ENCODE assay signal across 17 cellular contexts in the genomic region with DNA sequence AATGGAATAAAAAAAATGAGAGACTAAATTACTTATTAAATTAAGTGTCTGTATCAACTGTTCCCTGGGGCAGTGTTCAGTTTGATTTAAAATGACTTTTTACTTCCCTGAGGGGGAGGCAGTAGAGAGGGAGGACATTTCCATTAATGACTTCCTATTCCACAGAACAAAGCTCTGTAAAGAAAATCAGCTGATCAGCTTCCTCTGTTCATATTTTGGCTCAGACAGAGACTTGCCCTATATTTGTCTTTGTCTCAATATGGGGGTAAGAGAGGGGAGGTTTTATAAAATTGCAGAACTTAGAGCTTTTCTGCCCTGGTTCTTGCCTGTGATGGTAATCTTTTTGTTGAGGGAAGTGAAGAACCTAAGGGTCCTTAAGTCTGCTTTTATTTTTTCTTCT. TPM values are rescaled to one million over a fixed set of nuclear protein-coding genes. Genes with fewer than 3 reads are reported as not detected.
A peak's percentile ranks its signal among the peaks of the same experiment; 100 is the strongest.
DNase-seq lines count a peak whose midpoint lies in the region; ATAC-seq and TF ChIP-seq lines count a peak whose summit lies in the region.
"Had no signal": no experiment of that assay in that cellular context is flagged by ENCODE, and none has a peak within 500 bp of the region (broad histone marks: within the 10 kb centered on the region; RNA-seq: fewer than 3 reads in every experiment).

No MANE protein-coding gene starts in this region.

- no peak overlapping the region for H3K4me3 Mint-ChIP-seq in T-helper 1 cell treated with Interleukin-12 subunit alpha and Interleukin-12 subunit beta and Interleukin-4 antibody, amounts not matched to agents 30 μg/mL and 1 μg/mL, for 36 hours
- H3K4me3 Mint-ChIP-seq in T-helper 17 cell, result no peak overlapping the region
- no peak overlapping the region for H3K4me3 Mint-ChIP-seq in Caco-2 (ENCODE audit: unreplicated experiment)

- CTCF ChIA-PET in Caco-2 (lab: Charles Lee), result no interaction called here

- POLR2A ChIA-PET in Caco-2 (lab: Charles Lee), result no interaction called here

- H3K4me3 ChIP-seq in heart right ventricle (no peak overlapping the region), Caco-2 (ENCODE audit: low read depth, low read length) (no peak overlapping the region)
- H3K4me3 ChIP-seq: breast epithelium, thyroid gland had no signal

- ATAC-seq in T-helper 17 cell (no peak), heart right ventricle (peak in 7 of 8 donors; percentile 55 to 81 (median 70))
- ATAC-seq: PC-3 had no signal

- no peak for DNase-seq in T-helper 1 cell
- no peak for DNase-seq in T-helper 17 cell
- no peak for DNase-seq in heart right ventricle
- peak; percentile 23 for DNase-seq in putamen (ENCODE audit: low spot score)
- DNase-seq in GM19240 (ENCODE audit: insufficient read length, low spot score), result no peak
- DNase-seq in Caco-2, result no peak
- DNase-seq in cortex of kidney (lab: John Stamatoyannopoulos, UW), result no peak
- DNase-seq: activated CD4-positive, alpha-beta T cell treated with anti-CD3 and anti-CD28 coated beads for 48 hours; activated gamma-delta T cell; kidney glomerular epithelial cell; nucleus accumbens; PC-3; T-helper 2 cell; thyroid gland had no signal

- H3K27ac ChIP-seq in heart right ventricle, result peak overlapping the region in 2 of 10 donors; percentile 32 to 72
- H3K27ac ChIP-seq: breast epithelium, thyroid gland had no signal

- TF ChIP-seq CTCF in heart right ventricle (IDR thresholded peaks at IDR 0.05), result no peak
- no peak for TF ChIP-seq CTCF in Caco-2 (IDR thresholded peaks at IDR 0.05; ENCODE audit: insufficient read depth in 1 of 2, low read depth in 1 of 2, low read length in 1 of 2, severe bottlenecking in 1 of 2, unreplicated experiment in 1 of 2)

- H3K36me3 Mint-ChIP-seq in T-helper 1 cell treated with Interleukin-12 subunit alpha and Interleukin-12 subunit beta and Interleukin-4 antibody, amounts not matched to agents 30 μg/mL and 1 μg/mL, for 36 hours (ENCODE audit: low read depth), result peaks cover 23% of the 10 kb centered on the region
- H3K36me3 Mint-ChIP-seq in T-helper 17 cell (ENCODE audit: low read depth), result peaks cover 3% of the 10 kb centered on the region
- H3K36me3 Mint-ChIP-seq in Caco-2 (ENCODE audit: insufficient read depth, unreplicated experiment), result peaks cover 47% of the 10 kb centered on the region

- peak overlapping the region; percentile 22 for H3K27ac Mint-ChIP-seq in T-helper 1 cell treated with Interleukin-12 subunit alpha and Interleukin-12 subunit beta and Interleukin-4 antibody, amounts not matched to agents 30 μg/mL and 1 μg/mL, for 36 hours
- peak overlapping the region; percentile 19 for H3K27ac Mint-ChIP-seq in T-helper 17 cell
- no peak overlapping the region for H3K27ac Mint-ChIP-seq in Caco-2 (ENCODE audit: unreplicated experiment)

- no peaks in the 10 kb centered on the region for H3K27me3 Mint-ChIP-seq in T-helper 1 cell treated with Interleukin-12 subunit alpha and Interleukin-12 subunit beta and Interleukin-4 antibody, amounts not matched to agents 30 μg/mL and 1 μg/mL, for 36 hours (ENCODE audit: low read depth)
- H3K27me3 Mint-ChIP-seq in T-helper 17 cell (no peaks in the 10 kb centered on the region), Caco-2 (ENCODE audit: insufficient read depth, unreplicated experiment) (no peaks in the 10 kb centered on the region)

- intact Hi-C loops in heart right ventricle (cut with DNase I), result no loop called here
- intact Hi-C loops in Caco-2 (cut with micrococcal nuclease; ENCODE audit: unreplicated experiment), result no loop called here

- H3K4me1 ChIP-seq in heart right ventricle (peaks cover 0 to 17% (median 9%) of the 10 kb centered on the region in 9 donors), Caco-2 (no peaks in the 10 kb centered on the region)
- H3K4me1 ChIP-seq: breast epithelium, thyroid gland had no signal

- BruUV-seq in Caco-2 (replicated peaks; lab: Mats Ljungman, UMichigan), result no TSS peak

- H3K9me3 Mint-ChIP-seq in T-helper 1 cell treated with Interleukin-12 subunit alpha and Interleukin-12 subunit beta and Interleukin-4 antibody, amounts not matched to agents 30 μg/mL and 1 μg/mL, for 36 hours, result no peaks in the 10 kb centered on the region
- no peaks in the 10 kb centered on the region for H3K9me3 Mint-ChIP-seq in Caco-2 (ENCODE audit: unreplicated experiment)

- H3K27me3 ChIP-seq in heart right ventricle (no peaks in the 10 kb centered on the region), Caco-2 (replicated peaks; ENCODE audit: control insufficient read depth, insufficient read depth, low read length) (no peaks in the 10 kb centered on the region)
- H3K27me3 ChIP-seq: breast epithelium, thyroid gland had no signal

- H3K9me3 ChIP-seq in T-helper 17 cell (ENCODE audit: control insufficient read depth, low read length, poor library complexity, severe bottlenecking) (no peaks in the 10 kb centered on the region), heart right ventricle (no peaks in the 10 kb centered on the region), Caco-2 (no peaks in the 10 kb centered on the region)
- H3K9me3 ChIP-seq: breast epithelium, thyroid gland had no signal

- H3K36me3 ChIP-seq in heart right ventricle, result peaks cover 0 to 70% (median 0%) of the 10 kb centered on the region in 9 donors
- H3K36me3 ChIP-seq in Caco-2 (ENCODE audit: control insufficient read depth, insufficient read depth, low read length), result no peaks in the 10 kb centered on the region; the same call in 1 of the 2 replicates
- H3K36me3 ChIP-seq: breast epithelium had no signal

- H3K4me1 Mint-ChIP-seq in T-helper 1 cell treated with Interleukin-12 subunit alpha and Interleukin-12 subunit beta and Interleukin-4 antibody, amounts not matched to agents 30 μg/mL and 1 μg/mL, for 36 hours (ENCODE audit: low read depth), result peaks cover 7% of the 10 kb centered on the region
- peaks cover 6% of the 10 kb centered on the region for H3K4me1 Mint-ChIP-seq in T-helper 17 cell
- H3K4me1 Mint-ChIP-seq in Caco-2 (ENCODE audit: low read depth, unreplicated experiment), result no peaks in the 10 kb centered on the region

RNA-seq across cellular contexts. Expression of a gene that starts 8.4 kb away (rescaled TPM):
- not detected for total RNA-seq in T-helper 17 cell
- total RNA-seq in heart right ventricle, result not detected
- polyA plus RNA-seq in heart right ventricle, result not detected
- not detected in 2 replicates for total RNA-seq in Caco-2 (2022)
- total RNA-seq: HT-29, PC-3, thyroid gland had no signal

RNA-seq across cellular contexts. Expression of a gene that starts 45.1 kb away (rescaled TPM):
- 10 to 100 TPM; 64.4 to 76.8 TPM for total RNA-seq in T-helper 17 cell
- total RNA-seq in heart right ventricle, result 100 to 1,000 TPM; 342 to 459 (median 420) TPM
- polyA plus RNA-seq in heart right ventricle, result 100 to 1,000 TPM in 1 of 2 donors, 10 to 100 TPM in 1; 18.1 to 176 TPM
- total RNA-seq in Caco-2 (2022), result 261 and 268 TPM in 2 replicates

RNA-seq across cellular contexts. Expression of a gene that starts 49.5 kb away (rescaled TPM):
- 1 to 10 TPM; 2.3 to 2.9 TPM for total RNA-seq in T-helper 17 cell
- 1 to 10 TPM; 1.0 to 5.6 (median 1.6) TPM for total RNA-seq in heart right ventricle
- 1 to 10 TPM; 1.5 to 3.4 TPM for polyA plus RNA-seq in heart right ventricle
- total RNA-seq in Caco-2 (2022), result 0.20 and 0.23 TPM in 2 replicates
